ENCODE assay signal across 9 cellular contexts in genomic region chr1:3471356-3472087, GRCh38. TPM values are rescaled to one million over a fixed set of nuclear protein-coding genes. Genes with fewer than 3 reads are reported as not detected.
DNase-seq lines count a peak whose midpoint lies in the region; ATAC-seq and TF ChIP-seq lines count a peak whose summit lies in the region.
"Had no signal": no experiment of that assay in that cellular context is flagged by ENCODE, and none has a peak within 500 bp of the region (broad histone marks: within the 10 kb centered on the region; RNA-seq: fewer than 3 reads in every experiment).

No MANE protein-coding gene starts in this region.

- no peak overlapping the region for H3K4me3 Mint-ChIP-seq in T-helper 17 cell

- H3K4me1 Mint-ChIP-seq in T-helper 17 cell = peaks cover 6% of the 10 kb centered on the region

- in situ Hi-C loops in astrocyte of the spinal cord (cut with HindIII; ENCODE audit: low sequenced_read_pairs) = no loop called here

- H3K36me3 Mint-ChIP-seq in T-helper 17 cell (ENCODE audit: low read depth) = peaks cover 2% of the 10 kb centered on the region

- H3K4me3 ChIP-seq in astrocyte of the spinal cord (ENCODE audit: low read depth, low read length) = no peak overlapping the region

- TF ChIP-seq CTCF in astrocyte of the spinal cord (IDR thresholded peaks at IDR 0.05; ENCODE audit: low read depth, low read length) = peak; percentile 56

- no peaks in the 10 kb centered on the region for H3K9me3 ChIP-seq in T-helper 17 cell (ENCODE audit: control insufficient read depth, low read length, poor library complexity, severe bottlenecking)

- H3K27ac Mint-ChIP-seq in T-helper 17 cell = no peak overlapping the region

- peaks cover 5% of the 10 kb centered on the region for H3K27me3 Mint-ChIP-seq in T-helper 17 cell

- no peak for ATAC-seq in HG02623 (IDR thresholded peaks at IDR 0.05; ENCODE audit: unreplicated experiment)
- ATAC-seq in GM21717 (IDR thresholded peaks at IDR 0.05; ENCODE audit: unreplicated experiment) = no peak
- ATAC-seq in T-helper 17 cell = no peak
- no peak for ATAC-seq in GM21515 (IDR thresholded peaks at IDR 0.05; ENCODE audit: unreplicated experiment)

- DNase-seq in HT-29 (ENCODE audit: low spot score) = peak; percentile 77
- DNase-seq in astrocyte of the spinal cord (ENCODE audit: low read depth, low spot score) = peak; percentile 60
- peak; percentile 87 for DNase-seq in iPS-NIHi11 (ENCODE audit: low spot score)
- DNase-seq in smooth muscle cell of the brain vasculature (ENCODE audit: low read depth, low spot score) = peak; percentile 81
- DNase-seq in T-helper 17 cell = no peak
- DNase-seq: stimulated activated CD4-positive, alpha-beta T cell treated with anti-CD3 and anti-CD28 coated beads, Interleukin-1b, Interleukin-23, amount 100 ng/mL, for 48 hours had no signal

RNA-seq across cellular contexts. Expression of gene ARHGEF16, which starts 17.1 kb away (rescaled TPM):
- total RNA-seq in HT-29 (2014; rRNA removed; shearing (Covaris generic)) = 124 and 137 TPM in 2 replicates
- total RNA-seq in T-helper 17 cell = under 1 TPM in 1 of 2 donors, not detected in 1; 0.10 TPM

Comparison
In these comparisons a context has a peak if more than half of its experiments do, and no peak if none do; other contexts are left out.
1. DNase-seq: peak in HT-29 (single experiment), astrocyte of the spinal cord (single experiment), iPS-NIHi11 (single experiment) and smooth muscle cell of the brain vasculature (single experiment); none in T-helper 17 cell (0 of 3).
2. RNA of gene ARHGEF16, which starts 17.1 kb away (total RNA-seq): 124 to 137 TPM in HT-29; 0.10 TPM in T-helper 17 cell; every median in the first group is over 100 times any median in the second.